In the genomic region with DNA sequence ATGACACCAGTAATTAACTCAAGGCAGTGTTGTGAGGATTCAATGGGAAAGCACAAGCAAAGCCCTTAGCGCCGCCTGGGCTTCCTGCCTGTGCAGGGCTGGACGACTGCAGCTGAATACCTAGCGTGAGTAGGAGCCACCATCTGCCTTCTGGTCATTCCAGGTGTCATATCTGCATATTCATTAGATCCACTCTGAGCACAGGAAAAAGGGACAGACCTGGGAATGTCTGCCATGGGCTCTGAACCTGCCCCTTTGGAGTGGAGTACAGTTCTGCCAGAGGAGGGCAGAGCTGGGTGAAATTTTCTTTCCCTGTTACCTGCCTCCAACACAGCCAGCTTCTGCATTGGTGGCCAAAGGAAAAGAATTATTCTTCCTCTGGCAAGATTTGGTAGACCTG, we compare ENCODE assay signal across 1 cellular context.
TF ChIP-seq lines count a peak whose summit lies in the region.

No MANE protein-coding gene starts in this region.

TF ChIP-seq in H1, 55 proteins besides CTCF, POLR2A, EP300 and RAD21:
- no peak for TF ChIP-seq POU5F1 (IDR thresholded peaks at IDR 0.05; ENCODE audit: low read depth, low read length)
- no peak for TF ChIP-seq FOSL1 (IDR thresholded peaks at IDR 0.05; ENCODE audit: insufficient read depth, low read depth, low read length)
- TF ChIP-seq CHD2 (IDR thresholded peaks at IDR 0.05; ENCODE audit: low read length), result no peak
- TF ChIP-seq CBX5 (IDR thresholded peaks at IDR 0.05; ENCODE audit: low read depth, low read length), result no peak
- no peak for TF ChIP-seq TEAD4 (IDR thresholded peaks at IDR 0.05; ENCODE audit: low read depth, low read length)
- TF ChIP-seq SP2 (IDR thresholded peaks at IDR 0.05; ENCODE audit: low read length), result no peak
- no peak for TF ChIP-seq JUN (IDR thresholded peaks at IDR 0.05; ENCODE audit: low read depth, low read length)
